8 cellular contexts compared by ENCODE assay signal in genomic region chr4:15457401-15458201, GRCh38. TPM values are rescaled to one million over a fixed set of nuclear protein-coding genes. Genes with fewer than 3 reads are reported as not detected.
DNase-seq lines count a peak whose midpoint lies in the region; ATAC-seq and TF ChIP-seq lines count a peak whose summit lies in the region.

No MANE protein-coding gene starts in this region.

- no peaks in the 10 kb centered on the region for H3K9me3 Mint-ChIP-seq in activated T-helper 17 cell treated with anti-CD3 and anti-CD28 coated beads, Interleukin-2, amount 50 U/mL, for 72 hours
- H3K9me3 Mint-ChIP-seq in activated naive CD4-positive, alpha-beta T cell treated with anti-CD3 and anti-CD28 coated beads, Interleukin-2, amount 10 ng/mL, durations not matched to agents 7 days and 5 days = no peaks in the 10 kb centered on the region

- DNase-seq in DMS53 treated with DMSO at 0.1 percent for 48 hours (lab: John Stamatoyannopoulos, UW; ENCODE audit: unreplicated experiment) = peak; percentile 64
- peak; percentile 38 for DNase-seq in NT2/D1 (ENCODE audit: low read depth, low spot score)
- no peak for DNase-seq in coronary artery (ENCODE audit: low spot score)
- peak; percentile 83 for DNase-seq in medulla oblongata (ENCODE audit: extremely low spot score)
- no peak for DNase-seq in activated naive CD4-positive, alpha-beta T cell treated with anti-CD3 and anti-CD28 coated beads, Interleukin-2, amount 10 ng/mL, durations not matched to agents 7 days and 5 days

- peak overlapping the region; percentile 66 to 87 for H3K27ac ChIP-seq in coronary artery

- H3K27me3 Mint-ChIP-seq in activated T-helper 17 cell treated with anti-CD3 and anti-CD28 coated beads, Interleukin-2, amount 50 U/mL, for 72 hours = no peaks in the 10 kb centered on the region
- peaks cover 4% of the 10 kb centered on the region for H3K27me3 Mint-ChIP-seq in activated naive CD4-positive, alpha-beta T cell treated with anti-CD3 and anti-CD28 coated beads, Interleukin-2, amount 10 ng/mL, durations not matched to agents 7 days and 5 days

- H3K9me3 ChIP-seq in NT2/D1 (ENCODE audit: insufficient read depth, low read length) = no peaks in the 10 kb centered on the region

- CTCF ChIA-PET in activated naive CD4-positive, alpha-beta T cell treated with anti-CD3 and anti-CD28 coated beads, Interleukin-2, amount 10 ng/mL, durations not matched to agents 7 days and 5 days (lab: Charles Lee) = interaction anchor here (0.7 to 5.5 kb wide), 32 partner anchors 8 to 544 kb away, joined by 3 to 65 read pairs (median 4); partner anchors contain the start of gene CC2D2A

- no peaks in the 10 kb centered on the region for H3K36me3 ChIP-seq in NT2/D1 (ENCODE audit: insufficient read depth, insufficient read length, low read length)

- H3K4me1 ChIP-seq in NT2/D1 (ENCODE audit: insufficient read depth, insufficient read length) = no peaks in the 10 kb centered on the region

- TF ChIP-seq CTCF in coronary artery (IDR thresholded peaks at IDR 0.05) = peak; percentile 38

- H3K27ac Mint-ChIP-seq in activated T-helper 17 cell treated with anti-CD3 and anti-CD28 coated beads, Interleukin-2, amount 50 U/mL, for 72 hours = no peak overlapping the region
- H3K27ac Mint-ChIP-seq in activated naive CD4-positive, alpha-beta T cell treated with anti-CD3 and anti-CD28 coated beads, Interleukin-2, amount 10 ng/mL, durations not matched to agents 7 days and 5 days = no peak overlapping the region

- H3K27me3 ChIP-seq in NT2/D1 (ENCODE audit: insufficient read depth, insufficient read length) = no peaks in the 10 kb centered on the region

- ATAC-seq in GM19328 (IDR thresholded peaks at IDR 0.05; ENCODE audit: unreplicated experiment) = peak; percentile 95
- ATAC-seq in HG03139 (IDR thresholded peaks at IDR 0.05; ENCODE audit: unreplicated experiment) = peak; percentile 93
- ATAC-seq in activated T-helper 17 cell treated with anti-CD3 and anti-CD28 coated beads, Interleukin-2, amount 50 U/mL, for 72 hours (replicated peaks) = no peak

- H3K4me1 Mint-ChIP-seq in activated T-helper 17 cell treated with anti-CD3 and anti-CD28 coated beads, Interleukin-2, amount 50 U/mL, for 72 hours = no peaks in the 10 kb centered on the region
- H3K4me1 Mint-ChIP-seq in activated naive CD4-positive, alpha-beta T cell treated with anti-CD3 and anti-CD28 coated beads, Interleukin-2, amount 10 ng/mL, durations not matched to agents 7 days and 5 days = no peaks in the 10 kb centered on the region

- H3K4me3 ChIP-seq in NT2/D1 (ENCODE audit: insufficient read length, low read depth) (no peak overlapping the region), coronary artery (peak overlapping the region; percentile 26)

- no peak overlapping the region for H3K9ac ChIP-seq in NT2/D1 (ENCODE audit: insufficient read length, low read depth)

- H3K36me3 Mint-ChIP-seq in activated T-helper 17 cell treated with anti-CD3 and anti-CD28 coated beads, Interleukin-2, amount 50 U/mL, for 72 hours (ENCODE audit: low read depth) = no peaks in the 10 kb centered on the region
- H3K36me3 Mint-ChIP-seq in activated naive CD4-positive, alpha-beta T cell treated with anti-CD3 and anti-CD28 coated beads, Interleukin-2, amount 10 ng/mL, durations not matched to agents 7 days and 5 days = no peaks in the 10 kb centered on the region

- H3K4me3 Mint-ChIP-seq in activated T-helper 17 cell treated with anti-CD3 and anti-CD28 coated beads, Interleukin-2, amount 50 U/mL, for 72 hours = no peak overlapping the region
- H3K4me3 Mint-ChIP-seq in activated naive CD4-positive, alpha-beta T cell treated with anti-CD3 and anti-CD28 coated beads, Interleukin-2, amount 10 ng/mL, durations not matched to agents 7 days and 5 days = no peak overlapping the region

RNA-seq across cellular contexts. Expression of gene CC2D2A, which starts 12.1 kb away (rescaled TPM):
- not detected for total RNA-seq in activated T-helper 17 cell treated with anti-CD3 and anti-CD28 coated beads, Interleukin-2, amount 50 U/mL, for 72 hours

RNA-seq across cellular contexts. Expression of gene C1QTNF7, which starts 29.8 kb away (rescaled TPM):
- total RNA-seq in activated T-helper 17 cell treated with anti-CD3 and anti-CD28 coated beads, Interleukin-2, amount 50 U/mL, for 72 hours = not detected

Comparison
In these comparisons a context has a peak if more than half of its experiments do, and no peak if none do; other contexts are left out.
1. DNase-seq: peak in DMS53 treated with DMSO at 0.1 percent for 48 hours (single experiment), NT2/D1 (single experiment) and medulla oblongata (single experiment); none in coronary artery (single experiment) and activated naive CD4-positive, alpha-beta T cell treated with anti-CD3 and anti-CD28 coated beads, Interleukin-2, amount 10 ng/mL, durations not matched to agents 7 days and 5 days (single experiment).